Comparison of ENCODE assay signal across 8 cellular contexts in the genomic region with DNA sequence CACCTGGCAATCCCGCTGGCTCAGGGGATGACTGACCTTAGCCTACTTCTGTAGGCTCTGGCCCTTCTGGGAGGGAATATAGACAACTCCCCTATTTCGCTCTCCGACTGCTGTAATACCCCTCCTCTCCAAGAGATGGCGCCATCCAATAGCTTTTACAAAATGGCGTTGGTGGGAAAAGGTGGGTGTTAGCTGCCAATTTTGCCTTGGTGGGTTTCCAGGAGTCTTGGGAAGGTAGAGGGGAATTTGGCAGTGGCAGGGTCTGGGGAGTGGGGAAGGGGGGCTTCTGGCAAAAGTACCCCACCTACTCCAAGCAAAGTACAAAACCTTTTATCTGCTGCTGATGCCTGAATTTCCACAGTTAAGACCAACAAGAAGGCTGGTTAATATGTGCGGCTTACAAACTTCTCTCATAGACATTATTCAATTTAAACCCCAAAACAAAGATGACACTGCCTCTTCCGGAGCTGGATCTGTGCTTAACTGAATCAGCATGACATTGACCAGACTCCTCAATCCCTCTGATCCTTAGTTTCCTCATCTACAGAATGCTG.
DNase-seq lines count a peak whose midpoint lies in the region; ATAC-seq and TF ChIP-seq lines count a peak whose summit lies in the region.

No MANE protein-coding gene starts in this region.

- peaks cover 4% of the 10 kb centered on the region for H3K9me3 Mint-ChIP-seq in activated naive CD8-positive, alpha-beta T cell treated with anti-CD3 and anti-CD28 coated beads for 36 hours

- no peaks in the 10 kb centered on the region for H3K9me2 ChIP-seq in hepatocyte (replicated peaks; ENCODE audit: insufficient read depth)

- H3K27ac ChIP-seq in 22Rv1 = no peak overlapping the region
- H3K27ac ChIP-seq in hepatocyte = no peak overlapping the region

- no peaks in the 10 kb centered on the region for H4K20me1 ChIP-seq in hepatocyte (ENCODE audit: insufficient read depth, poor library complexity, severe bottlenecking)

- H3K27me3 ChIP-seq in hepatocyte = no peaks in the 10 kb centered on the region

- peaks cover 6% of the 10 kb centered on the region for H3K27me3 Mint-ChIP-seq in activated naive CD8-positive, alpha-beta T cell treated with anti-CD3 and anti-CD28 coated beads for 36 hours

- no peak overlapping the region for H3K4me3 Mint-ChIP-seq in activated naive CD8-positive, alpha-beta T cell treated with anti-CD3 and anti-CD28 coated beads for 36 hours

- WGBS in hepatocyte (ENCODE audit: low lambda C conversion rate, missing lambda C conversion rate) = 23% methylated on average over 7 of the region's 7 CpGs

- H3K4me2 ChIP-seq in hepatocyte = no peak overlapping the region

- no peaks in the 10 kb centered on the region for H3K79me2 ChIP-seq in hepatocyte

- peaks cover 2% of the 10 kb centered on the region for H3K36me3 Mint-ChIP-seq in activated naive CD8-positive, alpha-beta T cell treated with anti-CD3 and anti-CD28 coated beads for 36 hours

- DNase-seq in EH (ENCODE audit: low read depth) = peak; percentile 38
- DNase-seq in NCI-H1105 treated with DMSO at 0.1 percent for 48 hours (lab: John Stamatoyannopoulos, UW) = peak; percentile 30
- DNase-seq in activated naive CD8-positive, alpha-beta T cell treated with anti-CD3 and anti-CD28 coated beads for 36 hours = peak; percentile 26
- DNase-seq in hepatocyte (ENCODE audit: low spot score) = peak; percentile 64
- peak; percentile 74 for DNase-seq in stimulated activated CD8-positive, alpha-beta memory T cell treated with anti-CD3 and anti-CD28 coated beads, Interleukin-4, amount 100 ng/mL, for 48 hours
- DNase-seq in NCI-H2107 (lab: John Stamatoyannopoulos, UW) = no peak

- no peak overlapping the region for H2AFZ ChIP-seq in hepatocyte

- no peak for ATAC-seq in HG03280 (IDR thresholded peaks at IDR 0.05; ENCODE audit: unreplicated experiment)

- no peaks in the 10 kb centered on the region for H3K9me3 ChIP-seq in hepatocyte (ENCODE audit: low read depth)

- no peaks in the 10 kb centered on the region for H3K36me3 ChIP-seq in hepatocyte (replicated peaks; ENCODE audit: insufficient read depth, low read depth)

- no peak overlapping the region for H3K27ac Mint-ChIP-seq in activated naive CD8-positive, alpha-beta T cell treated with anti-CD3 and anti-CD28 coated beads for 36 hours

- TF ChIP-seq CTCF in 22Rv1 (IDR thresholded peaks at IDR 0.05) = peak; percentile 88
- peak; percentile 84 for TF ChIP-seq CTCF in hepatocyte (IDR thresholded peaks at IDR 0.05; ENCODE audit: poor library complexity)

- no peaks in the 10 kb centered on the region for H3K4me1 Mint-ChIP-seq in activated naive CD8-positive, alpha-beta T cell treated with anti-CD3 and anti-CD28 coated beads for 36 hours

- H3K4me1 ChIP-seq in hepatocyte (ENCODE audit: insufficient read depth) = no peaks in the 10 kb centered on the region

- no peak overlapping the region for H3K4me3 ChIP-seq in hepatocyte
